ENCODE assay signal across 8 cellular contexts in the genomic region with DNA sequence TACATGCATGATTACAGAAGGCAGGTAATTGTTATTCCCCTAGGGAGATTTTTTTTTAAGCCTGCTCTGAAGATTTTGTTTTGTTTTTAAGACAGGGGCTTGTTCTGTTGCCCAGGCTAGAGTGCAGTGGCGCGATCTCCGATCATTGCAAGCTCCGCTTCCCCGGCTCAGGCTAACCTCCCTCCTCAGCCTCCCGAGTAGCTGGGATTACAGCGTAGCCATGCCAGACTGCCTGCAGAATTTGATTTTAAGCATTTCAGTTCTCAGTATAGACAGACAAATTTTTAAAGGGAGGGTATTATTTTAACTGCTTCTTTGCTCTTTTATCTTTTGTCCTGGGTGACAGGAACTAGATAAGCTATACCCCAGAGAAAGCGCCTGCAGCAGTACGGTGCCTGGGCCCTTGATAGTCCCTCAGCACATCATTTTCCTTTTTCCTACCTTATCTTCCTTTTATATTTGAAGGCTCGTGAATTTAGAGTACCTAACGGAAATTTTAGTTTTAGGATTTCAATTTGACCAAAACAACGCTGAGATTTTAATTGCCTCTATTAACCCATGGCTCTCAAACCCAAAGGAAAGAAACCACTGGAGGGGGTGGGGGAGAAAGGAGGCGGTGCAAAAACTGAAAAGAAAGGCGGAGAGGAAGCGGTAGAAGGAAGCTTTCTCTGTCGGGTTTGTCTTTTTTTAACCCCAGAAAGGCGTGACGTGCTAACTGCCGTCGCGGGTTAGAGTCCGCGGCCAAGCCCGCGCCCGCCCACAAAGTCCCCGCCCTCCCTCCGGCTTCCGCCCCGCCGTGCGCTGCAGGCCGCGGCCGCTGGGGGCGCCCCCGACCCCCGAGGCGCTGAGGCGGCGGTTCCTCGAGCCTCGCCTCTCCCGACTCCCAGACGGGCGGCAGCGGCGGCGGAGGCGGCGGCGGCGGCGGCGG. TPM values are rescaled to one million over a fixed set of nuclear protein-coding genes. Genes with fewer than 3 reads are reported as not detected.
DNase-seq lines count a peak whose midpoint lies in the region; FAIRE-seq and TF ChIP-seq lines count a peak whose summit lies in the region.

A gene (plus strand): TSS at position 886 of the 928 bp plus-strand sequence. CDS start 329 bp downstream, outside the sequence.

- FAIRE-seq in frontal cortex (lab: Jason Lieb, UNC) = no peak

- H3K9me3 ChIP-seq in neutrophil = no peaks in the 10 kb centered on the region
- H3K9me3 ChIP-seq in subcutaneous abdominal adipose tissue (ENCODE audit: control insufficient read depth in 5 of 5, low read length in 5 of 5) = no peaks in the 10 kb centered on the region

- H3K27ac ChIP-seq in neutrophil = peak within 1 kb of the TSS; percentile 69
- peak within 1 kb of the TSS; percentile 35 for H3K27ac ChIP-seq in subcutaneous abdominal adipose tissue (ENCODE audit: low read depth, low read length)

- H3K27me3 ChIP-seq in neutrophil = no peaks in the 10 kb centered on the region
- no peaks in the 10 kb centered on the region for H3K27me3 ChIP-seq in subcutaneous abdominal adipose tissue (ENCODE audit: control insufficient read depth in 5 of 5, insufficient read depth in 4 of 5, low read length in 5 of 5)

- H3K9ac ChIP-seq in subcutaneous abdominal adipose tissue (ENCODE audit: low read length in 5 of 5) = peak within 1 kb of the TSS; percentile 56 to 81 (median 69)

- H3K4me1 ChIP-seq in neutrophil (ENCODE audit: control insufficient read depth in 1 of 2, insufficient read depth in 1 of 2, low read depth in 1 of 2, low read length in 1 of 2) = peaks cover 22 to 27% of the 10 kb centered on the region in 2 experiments
- H3K4me1 ChIP-seq in subcutaneous abdominal adipose tissue (ENCODE audit: control insufficient read depth in 5 of 5, insufficient read depth in 5 of 5, low read length in 5 of 5) = peaks cover 0 to 34% (median 28%) of the 10 kb centered on the region in 5 donors

- peak; percentile 85 for DNase-seq in G401 (ENCODE audit: low spot score)
- DNase-seq in GOT3 (lab: John Stamatoyannopoulos, UW) = peak; percentile 36
- peak; percentile 70 to 84 for DNase-seq in Kasumi-1 (lab: John Stamatoyannopoulos, UW)
- peak; percentile 17 for DNase-seq in SHP77 treated with DMSO at 0.1 percent for 48 hours (lab: John Stamatoyannopoulos, UW)
- peak; percentile 90 for DNase-seq in activated effector memory CD4-positive, alpha-beta T cell treated with Interleukin-2 at 50 U/mL for 16 hours
- DNase-seq in frontal cortex (ENCODE audit: low spot score in 2 of 2) = peak; percentile 86 to 89

- H3K4me3 ChIP-seq in neutrophil (ENCODE audit: low read depth in 1 of 2, low read length in 1 of 2) (peak within 1 kb of the TSS; percentile 73 to 75), subcutaneous abdominal adipose tissue (ENCODE audit: low read depth in 1 of 5, low read length in 5 of 5) (peak within 1 kb of the TSS; percentile 84 to 90 (median 89))

- in situ Hi-C loops in G401 (cut with HindIII; ENCODE audit: low sequenced_read_pairs) = no loop called here

- H3K36me3 ChIP-seq in neutrophil (no peaks in the 10 kb centered on the region), subcutaneous abdominal adipose tissue (ENCODE audit: control insufficient read depth in 5 of 5, insufficient read depth in 5 of 5, low read length in 5 of 5) (no peaks in the 10 kb centered on the region)

- TF ChIP-seq CTCF in neutrophil (IDR thresholded peaks at IDR 0.05) = peak; percentile 98

RNA-seq across cellular contexts. Expression of the gene that starts here (rescaled TPM):
- total RNA-seq in G401 (2014; rRNA removed; shearing (Covaris generic)) = 14.7 and 16.5 TPM in 2 replicates
- 56.7 TPM for total RNA-seq in frontal cortex

Comparison
In these comparisons a context has a peak if more than half of its experiments do, and no peak if none do; other contexts are left out.
1. Peak in every context shown above with its lines: DNase-seq, H3K4me3 ChIP-seq and H3K27ac ChIP-seq.
2. DNase-seq: peak in every context shown above with its lines; median percentile 90 in activated effector memory CD4-positive, alpha-beta T cell treated with Interleukin-2 at 50 U/mL for 16 hours; 88 in frontal cortex; 85 in G401; 77 in Kasumi-1; 36 in GOT3; 17 in SHP77 treated with DMSO at 0.1 percent for 48 hours.